1 cellular context compared by ENCODE assay signal in genomic region chr19:47469719-47470118, GRCh38.
TF ChIP-seq lines count a peak whose summit lies in the region.

No MANE protein-coding gene starts in this region.

TF ChIP-seq in neural cell, 6 proteins besides CTCF, POLR2A, EP300 and RAD21 (continued from another document):
- TF ChIP-seq REST (IDR thresholded peaks at IDR 0.05; ENCODE audit: borderline replicate concordance) (no peak), MXI1 (conservative IDR thresholded peaks at IDR 0.05; ENCODE audit: poor library complexity, severe bottlenecking) (no peak)
